ENCODE assay signal across 2 cellular contexts in the genomic region with DNA sequence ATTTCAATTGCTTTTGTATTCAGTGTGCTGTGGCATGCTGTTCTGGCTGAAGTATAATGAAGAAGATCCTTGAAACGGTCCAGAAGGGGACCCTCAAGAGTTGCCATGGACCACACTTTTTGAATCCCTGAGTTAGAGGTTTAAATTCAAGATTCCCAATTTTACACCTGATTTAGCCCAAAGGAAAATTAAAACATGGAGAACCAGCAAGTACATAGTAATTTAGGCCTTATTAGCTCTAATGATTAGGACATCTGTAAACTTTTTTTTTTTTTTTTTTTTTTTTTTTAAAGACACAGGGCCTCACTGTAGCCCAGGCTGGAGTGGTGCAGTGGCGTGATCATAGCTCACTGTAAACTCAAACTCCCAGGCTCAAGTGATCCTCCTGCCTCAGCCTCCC.
TF ChIP-seq lines count a peak whose summit lies in the region.

No MANE protein-coding gene starts in this region.

TF ChIP-seq in SK-N-SH treated with all-trans-retinoic acid at 6 μM for 48 hours, 23 proteins besides CTCF, POLR2A, EP300 and RAD21 (continued from another document):
- TF ChIP-seq POU6F1 (CRISPR knock-in tag; IDR thresholded peaks at IDR 0.05; ENCODE audit: borderline replicate concordance, low read depth) (no peak), ZFP30 (CRISPR knock-in tag; IDR thresholded peaks at IDR 0.05) (no peak), ISL1 (CRISPR knock-in tag; IDR thresholded peaks at IDR 0.05) (no peak), ZNF70 (CRISPR knock-in tag; IDR thresholded peaks at IDR 0.05) (no peak), TCF4 (CRISPR knock-in tag; IDR thresholded peaks at IDR 0.05; ENCODE audit: borderline replicate concordance) (no peak), SNAI2 (CRISPR knock-in tag; IDR thresholded peaks at IDR 0.05) (no peak)

TF ChIP-seq in SK-N-SH, 30 proteins besides CTCF, POLR2A, EP300 and RAD21 (continued from another document):
- TF ChIP-seq PBX3 (IDR thresholded peaks at IDR 0.05) = no peak
- TF ChIP-seq FOXM1 (IDR thresholded peaks at IDR 0.05; ENCODE audit: low read depth) = no peak
- TF ChIP-seq RXRA (IDR thresholded peaks at IDR 0.05; ENCODE audit: borderline replicate concordance, low read depth) = no peak
- no peak for TF ChIP-seq RCOR1 (IDR thresholded peaks at IDR 0.05; ENCODE audit: low read length)
TF ChIP-seq in SK-N-SH: peak in this region for 0.
